Comparison of ENCODE assay signal across 8 cellular contexts in the genomic region with DNA sequence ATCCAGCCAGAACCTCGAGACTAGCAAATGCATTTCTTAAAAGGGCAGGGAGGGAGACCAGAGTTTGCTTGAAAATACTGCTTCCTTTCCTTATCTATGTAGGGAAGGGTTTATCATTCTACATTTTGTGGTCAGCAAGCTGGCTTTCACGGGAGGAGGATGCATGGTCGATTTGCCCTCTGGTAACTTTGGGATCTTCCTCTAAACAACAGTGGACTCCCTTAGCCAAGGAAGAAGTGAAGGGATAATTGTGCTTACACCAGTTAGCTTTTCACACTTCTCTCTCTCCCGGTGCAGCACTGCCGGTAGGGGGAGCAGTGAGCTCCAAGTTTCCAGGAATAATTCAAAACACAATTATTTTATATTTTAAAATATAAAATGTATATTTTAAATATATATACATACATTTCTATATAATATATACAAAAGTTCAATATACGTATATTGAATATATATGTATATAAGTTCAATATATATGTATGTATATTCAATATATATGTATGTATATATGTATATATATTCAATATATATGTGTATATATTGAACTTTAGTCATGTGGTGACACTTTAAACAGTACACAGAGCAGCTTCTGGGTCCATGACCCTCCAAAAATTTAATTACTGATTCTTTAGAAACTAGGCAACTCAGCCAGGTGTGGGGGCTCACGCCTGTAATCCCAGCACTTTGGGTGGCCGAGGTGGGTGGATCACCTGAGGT. TPM values are rescaled to one million over a fixed set of nuclear protein-coding genes. Genes with fewer than 3 reads are reported as not detected.
DNase-seq lines count a peak whose midpoint lies in the region; ATAC-seq and TF ChIP-seq lines count a peak whose summit lies in the region.

No MANE protein-coding gene starts in this region.

- peaks cover 0 to 40% (median 14%) of the 10 kb centered on the region in 3 donors for H3K4me1 Mint-ChIP-seq in CD8-positive, alpha-beta memory T cell
- H3K4me1 Mint-ChIP-seq in IgD-negative memory B cell (peaks cover 0 to 5% (median 2%) of the 10 kb centered on the region in 3 donors), activated B cell treated with CpG ODN at 0.5 μM for 24 hours (peaks cover 6% of the 10 kb centered on the region)

- CTCF ChIA-PET in CD8-positive, alpha-beta memory T cell (lab: Charles Lee), result interaction anchor here (0.6 to 3.1 kb wide), 20 partner anchors 9 to 600 kb away, joined by 3 to 27 read pairs (median 3); a partner anchor contains a TSS
- CTCF ChIA-PET in activated B cell treated with CpG ODN at 0.5 μM for 24 hours (lab: Charles Lee), result interaction anchor here (0.6 to 2.6 kb wide), 13 partner anchors 9 to 1824 kb away, joined by 3 to 19 read pairs (median 5); a partner anchor contains a TSS

- no peaks in the 10 kb centered on the region for H3K4me1 ChIP-seq in CD8-positive, alpha-beta memory T cell (ENCODE audit: insufficient read depth, low read length)
- H3K4me1 ChIP-seq in spleen, result peaks cover 15 to 70% (median 45%) of the 10 kb centered on the region in 6 donors

- no peaks in the 10 kb centered on the region for H3K9me3 ChIP-seq in CD8-positive, alpha-beta memory T cell (ENCODE audit: low read length)
- no peaks in the 10 kb centered on the region for H3K9me3 ChIP-seq in spleen

- POLR2A ChIA-PET in CD8-positive, alpha-beta memory T cell (lab: Charles Lee), result interaction anchor here (0.6 to 1.2 kb wide), 3 partner anchors 19 to 254 kb away, joined by 3 to 4 read pairs (median 3); a partner anchor contains a TSS
- POLR2A ChIA-PET in activated B cell treated with CpG ODN at 0.5 μM for 24 hours (lab: Charles Lee), result interaction anchor here (0.7 to 1.1 kb wide), 2 partner anchors 13 to 57 kb away, joined by 3 to 4 read pairs; no protein-coding TSS in a partner anchor

- no peaks in the 10 kb centered on the region for H3K27me3 ChIP-seq in CD8-positive, alpha-beta memory T cell (ENCODE audit: insufficient read depth, low read length, poor library complexity, severe bottlenecking)
- H3K27me3 ChIP-seq in kidney epithelial cell (ENCODE audit: control insufficient read depth, insufficient read depth, low read length) (no peaks in the 10 kb centered on the region), spleen (replicated peaks in 1 of 7) (no peaks in the 10 kb centered on the region)

- peak; percentile 19 to 63 (median 35) for DNase-seq in CD8-positive, alpha-beta memory T cell
- DNase-seq in activated B cell treated with CpG ODN at 0.5 μM for 24 hours (peak; percentile 26), kidney epithelial cell (ENCODE audit: low read depth) (no peak), spleen (peak; percentile 79), GM19240 (ENCODE audit: insufficient read length, low spot score) (no peak)

- H3K4me3 ChIP-seq in CD8-positive, alpha-beta memory T cell (ENCODE audit: low read length), result peak overlapping the region; percentile 32
- no peak overlapping the region for H3K4me3 ChIP-seq in kidney epithelial cell (ENCODE audit: low read depth, low read length)
- peak overlapping the region; percentile 8 to 73 (median 46) for H3K4me3 ChIP-seq in spleen

- peak overlapping the region; percentile 49 to 90 (median 77) for H3K27ac Mint-ChIP-seq in CD8-positive, alpha-beta memory T cell
- H3K27ac Mint-ChIP-seq in IgD-negative memory B cell, result no peak overlapping the region
- H3K27ac Mint-ChIP-seq in activated B cell treated with CpG ODN at 0.5 μM for 24 hours, result no peak overlapping the region

- TF ChIP-seq POLR2A in spleen (IDR thresholded peaks at IDR 0.05), result no peak

- intact Hi-C loops in activated B cell treated with CpG ODN at 0.5 μM for 24 hours (cut with micrococcal nuclease), result loop anchor here (2.0 kb wide), 2 partner anchors 43 to 281 kb away; no protein-coding TSS in a partner anchor
- intact Hi-C loops in spleen (cut with DNase I; ENCODE audit: low total_unique reads), result no loop called here

- peak overlapping the region; percentile 45 for H3K27ac ChIP-seq in CD8-positive, alpha-beta memory T cell (ENCODE audit: low read depth, low read length)
- peak overlapping the region; percentile 92 for H3K27ac ChIP-seq in cingulate gyrus (ENCODE audit: low read depth, low read length)
- peak overlapping the region; percentile 55 to 93 (median 85) for H3K27ac ChIP-seq in spleen

- H3K36me3 Mint-ChIP-seq in CD8-positive, alpha-beta memory T cell, result peaks cover 0 to 27% (median 9%) of the 10 kb centered on the region in 3 donors
- peaks cover 1% of the 10 kb centered on the region for H3K36me3 Mint-ChIP-seq in IgD-negative memory B cell
- peaks cover 18% of the 10 kb centered on the region for H3K36me3 Mint-ChIP-seq in activated B cell treated with CpG ODN at 0.5 μM for 24 hours (ENCODE audit: low read depth)

- H3K4me3 Mint-ChIP-seq in CD8-positive, alpha-beta memory T cell, result peak overlapping the region; percentile 51 to 86 (median 79)
- H3K4me3 Mint-ChIP-seq in IgD-negative memory B cell (peak overlapping the region; percentile 60 to 89 (median 78)), activated B cell treated with CpG ODN at 0.5 μM for 24 hours (peak overlapping the region; percentile 77)

- WGBS in spleen, 5 donors, result 33 to 39% (median 34%) methylated on average over 8 of the region's 8 CpGs

- ATAC-seq in activated B cell treated with CpG ODN at 0.5 μM for 24 hours (ENCODE audit: low read depth) (peak; percentile 42), GM21576 (IDR thresholded peaks at IDR 0.05; ENCODE audit: unreplicated experiment) (no peak)

- no peaks in the 10 kb centered on the region for H3K9me3 Mint-ChIP-seq in CD8-positive, alpha-beta memory T cell
- H3K9me3 Mint-ChIP-seq in IgD-negative memory B cell (no peaks in the 10 kb centered on the region), activated B cell treated with CpG ODN at 0.5 μM for 24 hours (no peaks in the 10 kb centered on the region)

- TF ChIP-seq CTCF in activated B cell treated with CpG ODN at 0.5 μM for 24 hours (IDR thresholded peaks at IDR 0.05) (peak; percentile 94), kidney epithelial cell (IDR thresholded peaks at IDR 0.05; ENCODE audit: insufficient read depth, low read length, poor library complexity, severe bottlenecking) (peak; percentile 86), spleen (IDR thresholded peaks at IDR 0.05 in 8 of 11, conservative IDR thresholded peaks at IDR 0.05 in 3 of 11) (peak; percentile 30 to 88 (median 63))

- H3K27me3 Mint-ChIP-seq in CD8-positive, alpha-beta memory T cell, result no peaks in the 10 kb centered on the region
- no peaks in the 10 kb centered on the region for H3K27me3 Mint-ChIP-seq in IgD-negative memory B cell
- no peaks in the 10 kb centered on the region for H3K27me3 Mint-ChIP-seq in activated B cell treated with CpG ODN at 0.5 μM for 24 hours

- no peaks in the 10 kb centered on the region for H3K36me3 ChIP-seq in CD8-positive, alpha-beta memory T cell (ENCODE audit: insufficient read depth, low read length)
- H3K36me3 ChIP-seq in kidney epithelial cell (ENCODE audit: control insufficient read depth, insufficient read depth, low read length) (no peaks in the 10 kb centered on the region), spleen (peaks cover 0 to 35% (median 24%) of the 10 kb centered on the region in 6 donors)

RNA-seq across cellular contexts. Expression of a gene that starts 4.5 kb away (rescaled TPM):
- 1 to 10 TPM; 7.8 to 7.9 TPM for total RNA-seq in CD8-positive, alpha-beta memory T cell
- 1.4 TPM for polyA plus RNA-seq in CD8-positive, alpha-beta memory T cell
- polyA plus RNA-seq in IgD-negative memory B cell (2.4 TPM), spleen (10 to 100 TPM in 1 of 3 donors, 1 to 10 TPM in 2; 2.8 to 14.9 (median 5.6) TPM)
- total RNA-seq in activated B cell treated with CpG ODN at 0.5 μM for 24 hours (5.0 and 6.3 TPM in 2 replicates), kidney epithelial cell (0.84 and 1.9 TPM in 2 replicates), spleen (100 to 1,000 TPM in 1 of 7 donors, 10 to 100 TPM in 6; 24.7 to 111 (median 55.4) TPM)

RNA-seq across cellular contexts. Expression of a gene that starts 14.5 kb away (rescaled TPM):
- 100 to 1,000 TPM in 1 of 2 experiments, 10 to 100 TPM in 1; 92.3 to 101 TPM for total RNA-seq in CD8-positive, alpha-beta memory T cell
- 37.7 TPM for polyA plus RNA-seq in CD8-positive, alpha-beta memory T cell
- polyA plus RNA-seq in IgD-negative memory B cell (24.6 TPM), spleen (10 to 100 TPM in 2 of 3 donors, 1 to 10 TPM in 1; 9.8 to 18.1 (median 14.7) TPM)
- total RNA-seq in activated B cell treated with CpG ODN at 0.5 μM for 24 hours (13.2 and 13.3 TPM in 2 replicates), kidney epithelial cell (38.2 and 49.3 TPM in 2 replicates), spleen (10 to 100 TPM; 15.0 to 30.6 (median 18.5) TPM)

RNA-seq across cellular contexts. Expression of a gene that starts 18.7 kb away (rescaled TPM):
- total RNA-seq in CD8-positive, alpha-beta memory T cell, result 10 to 100 TPM; 41.3 to 42.9 TPM
- 16.4 TPM for polyA plus RNA-seq in CD8-positive, alpha-beta memory T cell
- polyA plus RNA-seq in IgD-negative memory B cell (17.6 TPM), spleen (10 to 100 TPM; 28.2 to 40.3 (median 32.2) TPM)
- total RNA-seq in activated B cell treated with CpG ODN at 0.5 μM for 24 hours (21.3 and 24.1 TPM in 2 replicates), kidney epithelial cell (30.2 and 36.8 TPM in 2 replicates), spleen (10 to 100 TPM in 5 of 7 donors, 1 to 10 TPM in 2; 8.6 to 18.8 (median 12.3) TPM)

RNA-seq across cellular contexts. Expression of a gene that starts 59.6 kb away (rescaled TPM):
- 1 to 10 TPM; 7.3 to 8.4 TPM for total RNA-seq in CD8-positive, alpha-beta memory T cell
- polyA plus RNA-seq in CD8-positive, alpha-beta memory T cell, result 12.6 TPM
- polyA plus RNA-seq in IgD-negative memory B cell (16.0 TPM), spleen (1 to 10 TPM; 3.9 to 4.5 (median 4.1) TPM)
- total RNA-seq in activated B cell treated with CpG ODN at 0.5 μM for 24 hours (17.4 and 17.7 TPM in 2 replicates), kidney epithelial cell (9.4 TPM in 2 replicates), spleen (10 to 100 TPM in 6 of 7 donors, 1 to 10 TPM in 1; 9.0 to 23.2 (median 12.2) TPM)

Comparison
In these comparisons a context has a peak if more than half of its experiments do, and no peak if none do; other contexts are left out.
1. DNase-seq: peak in CD8-positive, alpha-beta memory T cell (5 of 5), activated B cell treated with CpG ODN at 0.5 μM for 24 hours (single experiment) and spleen (single experiment); none in kidney epithelial cell (single experiment) and GM19240 (single experiment).
2. H3K27ac Mint-ChIP-seq: peak in CD8-positive, alpha-beta memory T cell (8 of 8); none in IgD-negative memory B cell (0 of 3) and activated B cell treated with CpG ODN at 0.5 μM for 24 hours (single experiment).
3. Peak in every context shown above with its lines, with median percentiles within 50 percentile points of each other: H3K27ac ChIP-seq, H3K4me3 Mint-ChIP-seq and CTCF ChIP-seq.